In genomic region chr17:9360610-9361571, GRCh38 we compare ENCODE assay signal across 1 cellular context.
A peak's percentile ranks its signal among the peaks of the same experiment; 100 is the strongest.
TF ChIP-seq lines count a peak whose summit lies in the region.

No MANE protein-coding gene starts in this region.

TF ChIP-seq in HepG2, 621 proteins besides CTCF, POLR2A, EP300 and RAD21 (continued from another document and continues in another):
- no peak for TF ChIP-seq BCL3 (CRISPR knock-in tag; IDR thresholded peaks at IDR 0.05)
- TF ChIP-seq TEAD3 (CRISPR knock-in tag; optimal IDR thresholded peaks at IDR 0.05; ENCODE audit: borderline replicate concordance): peak; percentile 95
- TF ChIP-seq THRA (CRISPR knock-in tag; IDR thresholded peaks at IDR 0.05; ENCODE audit: borderline replicate concordance): peak; percentile 37; the same call in 1 of the 2 replicates
- no peak for TF ChIP-seq BRD4 (CRISPR knock-in tag; IDR thresholded peaks at IDR 0.05)
- peak; percentile 57 for TF ChIP-seq BHLHE40 (IDR thresholded peaks at IDR 0.05; ENCODE audit: low read length)
- no peak for TF ChIP-seq TRIM22 (IDR thresholded peaks at IDR 0.05)
- 0 out of 2 replicates have a peak, but pooled peaks have one; percentile 29 for TF ChIP-seq AHDC1 (CRISPR knock-in tag; IDR thresholded peaks at IDR 0.05; ENCODE audit: borderline replicate concordance)
- no peak for TF ChIP-seq ZNF329 (CRISPR knock-in tag; IDR thresholded peaks at IDR 0.05; ENCODE audit: low read depth)
- peak; percentile 25; the same call in 1 of the 2 replicates for TF ChIP-seq HNF4G (IDR thresholded peaks at IDR 0.05; ENCODE audit: borderline replicate concordance, low read depth, low read length)
- TF ChIP-seq HNF4G (CRISPR knock-in tag; IDR thresholded peaks at IDR 0.05; ENCODE audit: borderline replicate concordance, low read depth): no peak
- TF ChIP-seq FOXM1 (CRISPR knock-in tag; IDR thresholded peaks at IDR 0.05): no peak
- TF ChIP-seq GZF1 (CRISPR knock-in tag; IDR thresholded peaks at IDR 0.05): peak; percentile 83; the same call in 1 of the 2 replicates
- TF ChIP-seq ZSCAN29 (CRISPR knock-in tag; conservative IDR thresholded peaks at IDR 0.05): no peak
- 0 out of 2 replicates have a peak, but pooled peaks have one; percentile 27 for TF ChIP-seq NR2F6 (IDR thresholded peaks at IDR 0.05)
- TF ChIP-seq NR2F6 (CRISPR knock-in tag; IDR thresholded peaks at IDR 0.05): 0 out of 2 replicates have a peak, but pooled peaks have one; percentile 12
- peak; percentile 48 for TF ChIP-seq ZNF687 (CRISPR knock-in tag; IDR thresholded peaks at IDR 0.05)
- TF ChIP-seq NFIC (IDR thresholded peaks at IDR 0.05; ENCODE audit: low read length): peak; percentile 14; the same call in 1 of the 2 replicates
- peak; percentile 27; the same call in 1 of the 2 replicates for TF ChIP-seq ATF2 (CRISPR knock-in tag; IDR thresholded peaks at IDR 0.05)
- no peak for TF ChIP-seq CREBL2 (CRISPR knock-in tag; IDR thresholded peaks at IDR 0.05; ENCODE audit: borderline replicate concordance)
- TF ChIP-seq NFKBIZ (CRISPR knock-in tag; IDR thresholded peaks at IDR 0.05): 0 out of 2 replicates have a peak, but pooled peaks have one; percentile 53
- peak; percentile 55; the same call in 1 of the 2 replicates for TF ChIP-seq HNF4A (CRISPR knock-in tag; IDR thresholded peaks at IDR 0.05)
- no peak for TF ChIP-seq ZBTB4 (CRISPR knock-in tag; IDR thresholded peaks at IDR 0.05; ENCODE audit: borderline replicate concordance)
- TF ChIP-seq NCOA2 (CRISPR knock-in tag; IDR thresholded peaks at IDR 0.05): peak; percentile 39; the same call in 1 of the 2 replicates
- no peak for TF ChIP-seq ZNF558 (CRISPR knock-in tag; IDR thresholded peaks at IDR 0.05; ENCODE audit: borderline replicate concordance)
- peak; percentile 39; the same call in 1 of the 3 replicates for TF ChIP-seq MXI1 (IDR thresholded peaks at IDR 0.05; ENCODE audit: borderline replicate concordance, low read depth, low read length)
- TF ChIP-seq ZNF30 (CRISPR knock-in tag; IDR thresholded peaks at IDR 0.05): no peak
- TF ChIP-seq SYNCRIP (IDR thresholded peaks at IDR 0.05; ENCODE audit: insufficient read depth, low read depth, low read length): no peak
- TF ChIP-seq ARNTL (CRISPR knock-in tag; IDR thresholded peaks at IDR 0.05): 0 out of 2 replicates have a peak, but pooled peaks have one; percentile 25
- no peak for TF ChIP-seq ZSCAN25 (CRISPR knock-in tag; IDR thresholded peaks at IDR 0.05)
- no peak for TF ChIP-seq ZBTB20 (CRISPR knock-in tag; IDR thresholded peaks at IDR 0.05; ENCODE audit: borderline replicate concordance, low read depth)
- peak; percentile 75 for TF ChIP-seq GATAD2A (CRISPR knock-in tag; IDR thresholded peaks at IDR 0.05)
- TF ChIP-seq ISX (CRISPR knock-in tag; conservative IDR thresholded peaks at IDR 0.05): no peak
- TF ChIP-seq ZNF652 (CRISPR knock-in tag; IDR thresholded peaks at IDR 0.05; ENCODE audit: borderline replicate concordance, low read depth): 0 out of 2 replicates have a peak, but pooled peaks have one; percentile 9
- TF ChIP-seq SOX13 (IDR thresholded peaks at IDR 0.05): no peak
- TF ChIP-seq SOX13 (CRISPR knock-in tag; conservative IDR thresholded peaks at IDR 0.05 in 1 of 2, IDR thresholded peaks at IDR 0.05 in 1 of 2): peak in 1 of 2 experiments; percentile 43; a peak in 1 of 4 replicates
- TF ChIP-seq GABPB1 (CRISPR knock-in tag; IDR thresholded peaks at IDR 0.05): 0 out of 2 replicates have a peak, but pooled peaks have one; percentile 3
